In genomic region chr2:168468354-168468753, GRCh38 we compare ENCODE assay signal across 17 cellular contexts. TPM values are rescaled to one million over a fixed set of nuclear protein-coding genes. Genes with fewer than 3 reads are reported as not detected.
DNase-seq lines count a peak whose midpoint lies in the region; FAIRE-seq and TF ChIP-seq lines count a peak whose summit lies in the region.
"Had no signal": no experiment of that assay in that cellular context is flagged by ENCODE, and none has a peak within 500 bp of the region (broad histone marks: within the 10 kb centered on the region; RNA-seq: fewer than 3 reads in every experiment).

No MANE protein-coding gene starts in this region.

- H3K36me3 ChIP-seq in Loucy (ENCODE audit: insufficient read depth, low read length), result no peaks in the 10 kb centered on the region
- H3K36me3 ChIP-seq in hepatocyte (replicated peaks; ENCODE audit: insufficient read depth, low read depth), result no peaks in the 10 kb centered on the region
- no peaks in the 10 kb centered on the region for H3K36me3 ChIP-seq in WERI-Rb-1
- H3K36me3 ChIP-seq in adrenal gland (replicated peaks in 1 of 2), result no peaks in the 10 kb centered on the region
- H3K36me3 ChIP-seq: Peyer's patch had no signal

- DNase-seq in GM18507 (ENCODE audit: extremely low spot score, insufficient read length, low read depth), result no peak
- no peak for DNase-seq in hepatocyte (ENCODE audit: low spot score)
- DNase-seq in progenitor cell of endocrine pancreas (ENCODE audit: low spot score, unreplicated experiment), result no peak
- no peak for DNase-seq in WERI-Rb-1
- DNase-seq in adrenal gland, result no peak
- no peak for DNase-seq in HEK293T (ENCODE audit: extremely low spot score)
- DNase-seq: Caco-2, GM23248, NCI-H1417, NCI-H1930, NCI-H2171, NCI-H774, Peyer's patch, SHP77 had no signal

- no peaks in the 10 kb centered on the region for H3K27me3 Mint-ChIP-seq in progenitor cell of endocrine pancreas

- H3K27ac Mint-ChIP-seq in progenitor cell of endocrine pancreas, result peak overlapping the region; percentile 26

- H3K4me1 Mint-ChIP-seq in progenitor cell of endocrine pancreas (ENCODE audit: low read depth), result peaks cover 56% of the 10 kb centered on the region

- no peaks in the 10 kb centered on the region for H3F3A ChIP-seq in Loucy (ENCODE audit: low read depth)

- intact Hi-C loops in adrenal gland (cut with DNase I), result no loop called here

- H2AFZ ChIP-seq in Loucy (ENCODE audit: low read length) (no peak overlapping the region), hepatocyte (no peak overlapping the region)
- H2AFZ ChIP-seq: GM23248 had no signal

- no peak overlapping the region for H3K4me3 Mint-ChIP-seq in progenitor cell of endocrine pancreas (ENCODE audit: low read depth)
- H3K4me3 Mint-ChIP-seq: CD14-positive monocyte had no signal

- H3K4me3 ChIP-seq in Loucy (ENCODE audit: low read length, poor library complexity, severe bottlenecking), result no peak overlapping the region
- H3K4me3 ChIP-seq in hepatocyte, result no peak overlapping the region
- H3K4me3 ChIP-seq in WERI-Rb-1 (ENCODE audit: low read depth, low read length), result no peak overlapping the region
- no peak overlapping the region for H3K4me3 ChIP-seq in adrenal gland
- H3K4me3 ChIP-seq: GM23248, Peyer's patch had no signal

- H3K27ac ChIP-seq in hepatocyte (no peak overlapping the region), WERI-Rb-1 (no peak overlapping the region), adrenal gland (no peak overlapping the region)
- H3K27ac ChIP-seq: GM23248, KMS-11, Peyer's patch had no signal

- H3K9me3 Mint-ChIP-seq in progenitor cell of endocrine pancreas (ENCODE audit: low read depth), result no peaks in the 10 kb centered on the region

- TF ChIP-seq CTCF in Loucy (conservative IDR thresholded peaks at IDR 0.05; ENCODE audit: low read length), result no peak
- no peak for TF ChIP-seq CTCF in hepatocyte (IDR thresholded peaks at IDR 0.05; ENCODE audit: poor library complexity)
- no peak for TF ChIP-seq CTCF in progenitor cell of endocrine pancreas (IDR thresholded peaks at IDR 0.05; ENCODE audit: unreplicated experiment)
- TF ChIP-seq CTCF in WERI-Rb-1 (IDR thresholded peaks at IDR 0.05; ENCODE audit: low read depth, low read length), result no peak
- no peak for TF ChIP-seq CTCF in adrenal gland (IDR thresholded peaks at IDR 0.05)

- H3K79me2 ChIP-seq in Loucy (ENCODE audit: insufficient read depth, low read length), result peaks cover 97% of the 10 kb centered on the region
- peaks cover 95% of the 10 kb centered on the region for H3K79me2 ChIP-seq in hepatocyte

- H3K9ac ChIP-seq in Loucy (ENCODE audit: low read depth, low read length, poor library complexity, severe bottlenecking), result no peak overlapping the region
- H3K9ac ChIP-seq: GM23248, KMS-11 had no signal

- H3K9me2 ChIP-seq in Loucy (replicated peaks; ENCODE audit: low read depth, low read length) (no peaks in the 10 kb centered on the region), hepatocyte (replicated peaks; ENCODE audit: insufficient read depth) (no peaks in the 10 kb centered on the region)

- H3K9me3 ChIP-seq in Loucy (ENCODE audit: insufficient read depth, low read depth, low read length) (no peaks in the 10 kb centered on the region), hepatocyte (ENCODE audit: low read depth) (no peaks in the 10 kb centered on the region), WERI-Rb-1 (ENCODE audit: severe bottlenecking) (no peaks in the 10 kb centered on the region), adrenal gland (replicated peaks in 1 of 3) (no peaks in the 10 kb centered on the region)
- H3K9me3 ChIP-seq: Caco-2, Peyer's patch had no signal

- H4K20me1 ChIP-seq in Loucy (ENCODE audit: insufficient read depth, low read length, poor library complexity, severe bottlenecking), result peaks cover 8% of the 10 kb centered on the region
- peaks cover 29% of the 10 kb centered on the region for H4K20me1 ChIP-seq in hepatocyte (ENCODE audit: insufficient read depth, poor library complexity, severe bottlenecking)

- H3K4me2 ChIP-seq in Loucy (ENCODE audit: low read depth, low read length, poor library complexity, severe bottlenecking) (peak overlapping the region; percentile 53), hepatocyte (peak overlapping the region; percentile 55)

- H3K36me3 Mint-ChIP-seq in progenitor cell of endocrine pancreas (ENCODE audit: insufficient read depth), result no peaks in the 10 kb centered on the region

- FAIRE-seq in GM18507 (lab: Jason Lieb, UNC), result peak; percentile 62

- peaks cover 66% of the 10 kb centered on the region for H3K4me1 ChIP-seq in Loucy (ENCODE audit: insufficient read depth, low read length, poor library complexity, severe bottlenecking)
- peaks cover 57% of the 10 kb centered on the region for H3K4me1 ChIP-seq in hepatocyte (ENCODE audit: insufficient read depth)
- peaks cover 6 to 40% of the 10 kb centered on the region in 2 donors for H3K4me1 ChIP-seq in adrenal gland (replicated peaks in 1 of 2)

- CTCF ChIA-PET in HEK293T (lab: Yijun Ruan, JAX), result no interaction called here

- H3K27me3 ChIP-seq in Loucy (ENCODE audit: insufficient read depth, low read length, poor library complexity, severe bottlenecking), result no peaks in the 10 kb centered on the region
- H3K27me3 ChIP-seq in hepatocyte, result no peaks in the 10 kb centered on the region
- H3K27me3 ChIP-seq in WERI-Rb-1 (ENCODE audit: insufficient read depth, low read depth, severe bottlenecking), result peaks cover 16% of the 10 kb centered on the region
- H3K27me3 ChIP-seq in adrenal gland, result no peaks in the 10 kb centered on the region
- H3K27me3 ChIP-seq: Peyer's patch had no signal

- no peak for TF ChIP-seq POLR2A in adrenal gland (IDR thresholded peaks at IDR 0.05)

- POLR2A ChIA-PET in HEK293T (lab: Yijun Ruan, JAX), result no interaction called here

TF ChIP-seq in HEK293T, 16 proteins besides CTCF, POLR2A, EP300 and RAD21:
- TF ChIP-seq HDGF (IDR thresholded peaks at IDR 0.05; ENCODE audit: borderline replicate concordance), result no peak
- no peak for TF ChIP-seq FOXA1 (IDR thresholded peaks at IDR 0.05)
- no peak for TF ChIP-seq ZNF384 (IDR thresholded peaks at IDR 0.05)
- no peak for TF ChIP-seq ARNT (IDR thresholded peaks at IDR 0.05)
- TF ChIP-seq BHLHE40 (IDR thresholded peaks at IDR 0.05; ENCODE audit: borderline replicate concordance), result no peak
- no peak for TF ChIP-seq LEF1 (IDR thresholded peaks at IDR 0.05; ENCODE audit: borderline replicate concordance)

RNA-seq across cellular contexts. Expression of gene CERS6, which starts 12.3 kb away (rescaled TPM):
- total RNA-seq in hepatocyte (97.9 and 99.1 TPM in 2 replicates), progenitor cell of endocrine pancreas (32.5 and 34.0 TPM in 2 replicates), adrenal gland (10 to 100 TPM; 20.5 to 36.6 (median 29.7) TPM)
- polyA plus RNA-seq in hepatocyte (32.7 and 40.9 TPM in 2 replicates), adrenal gland (10 to 100 TPM in 1 of 3 donors, 1 to 10 TPM in 2; 5.0 to 26.9 (median 5.2) TPM)
